In the genomic region with DNA sequence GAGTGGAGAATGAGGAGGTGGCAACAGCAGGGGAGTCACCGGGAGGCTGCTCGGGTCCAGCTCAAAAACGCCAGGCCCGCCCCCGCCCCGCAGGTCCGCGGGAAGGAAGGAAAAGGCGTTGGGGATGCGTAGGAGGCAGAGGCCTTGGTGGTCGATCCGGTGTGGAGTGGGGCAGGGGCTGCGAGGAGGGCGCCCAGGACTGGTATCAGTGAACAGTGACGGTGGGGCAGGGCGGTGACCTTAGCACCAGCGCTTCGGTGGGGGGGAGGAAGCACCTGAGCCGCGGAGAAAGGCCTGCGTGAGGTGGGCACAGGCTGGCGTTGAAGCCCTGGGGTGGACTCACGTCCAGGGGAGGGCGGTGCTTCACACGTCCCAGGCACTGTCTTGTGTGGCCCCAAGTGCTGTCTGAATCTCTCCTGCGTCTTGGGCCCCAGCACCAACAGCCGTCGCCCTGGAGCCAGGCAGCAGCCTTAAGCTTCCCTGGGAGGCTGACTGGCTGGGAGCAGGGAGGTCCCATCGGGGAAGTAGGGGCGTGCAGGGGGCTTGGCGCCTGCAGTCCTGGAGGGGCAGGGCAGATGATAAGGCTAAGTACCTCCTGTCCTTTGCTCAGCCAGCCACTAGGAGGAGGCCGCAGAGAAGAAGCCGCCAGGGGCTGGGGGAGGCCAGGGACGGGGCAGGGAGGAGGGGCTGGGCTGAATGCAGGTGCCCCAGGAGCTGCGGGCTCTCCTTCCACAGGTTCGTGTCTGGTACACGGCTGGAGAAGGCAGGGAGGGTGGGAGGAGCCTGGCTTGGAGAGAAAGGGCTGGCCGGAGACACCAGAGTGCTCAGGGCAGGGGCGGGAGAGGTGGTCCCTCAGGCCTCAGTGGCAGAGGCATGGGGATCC, we compare ENCODE assay signal across 1 cellular context.
TF ChIP-seq lines count a peak whose summit lies in the region.

No MANE protein-coding gene starts in this region.

TF ChIP-seq in GM23338, 12 proteins besides CTCF, POLR2A, EP300 and RAD21 (continued from another document):
- TF ChIP-seq EZH2 (IDR thresholded peaks at IDR 0.05; ENCODE audit: low read depth, unreplicated experiment) = peak; percentile 13
TF ChIP-seq in GM23338: peak in this region for 1.
